ENCODE assay signal across 8 cellular contexts in genomic region chr3:5187920-5188418, GRCh38. TPM values are rescaled to one million over a fixed set of nuclear protein-coding genes. Genes with fewer than 3 reads are reported as not detected.
DNase-seq lines count a peak whose midpoint lies in the region; ATAC-seq and TF ChIP-seq lines count a peak whose summit lies in the region.

No MANE protein-coding gene starts in this region.

- TF ChIP-seq CTCF in foreskin fibroblast (IDR thresholded peaks at IDR 0.05; ENCODE audit: low read depth, low read length) = no peak
- no peak for TF ChIP-seq CTCF in neural progenitor cell (IDR thresholded peaks at IDR 0.05)

- no peaks in the 10 kb centered on the region for H3K9me3 ChIP-seq in neural progenitor cell (ENCODE audit: low read depth)

- H3K36me3 Mint-ChIP-seq in activated T-helper 2 cell treated with anti-CD3 and anti-CD28 coated beads, Interferon-gamma antibody, Interleukin-2, Interleukin-4, amounts not matched to agents 10 μg/mL and 5 μg/mL and 100 μg/mL, durations not matched to agents 14 hours and 24 hours and 36 hours (ENCODE audit: low read depth) = peaks cover 48% of the 10 kb centered on the region
- H3K36me3 Mint-ChIP-seq in neural progenitor cell = peaks cover 17% of the 10 kb centered on the region

- H3K9ac ChIP-seq in neural progenitor cell = peak overlapping the region; percentile 65

- H3K27me3 ChIP-seq in neural progenitor cell = peaks cover 20% of the 10 kb centered on the region

- H3K4me2 ChIP-seq in neural progenitor cell = peak overlapping the region; percentile 86

- H2AFZ ChIP-seq in neural progenitor cell (replicated peaks) = peak overlapping the region; percentile 85

- peaks cover 6% of the 10 kb centered on the region for H3F3A ChIP-seq in neural progenitor cell (ENCODE audit: low read depth)

- peaks cover 47% of the 10 kb centered on the region for H3K79me2 ChIP-seq in neural progenitor cell (ENCODE audit: low read depth)

- no peaks in the 10 kb centered on the region for H3K4me1 ChIP-seq in neural progenitor cell

- intact Hi-C loops in activated T-helper 2 cell treated with anti-CD3 and anti-CD28 coated beads, Interferon-gamma antibody, Interleukin-2, Interleukin-4, amounts not matched to agents 10 μg/mL and 5 μg/mL and 100 μg/mL, durations not matched to agents 14 hours and 24 hours and 36 hours (cut with micrococcal nuclease) = loop anchor here (1.0 to 5.0 kb wide), 5 partner anchors 9 to 695 kb away; partner anchors contain the start of genes ARL8B and ITPR1

- H3K9me3 Mint-ChIP-seq in activated T-helper 2 cell treated with anti-CD3 and anti-CD28 coated beads, Interferon-gamma antibody, Interleukin-2, Interleukin-4, amounts not matched to agents 10 μg/mL and 5 μg/mL and 100 μg/mL, durations not matched to agents 14 hours and 24 hours and 36 hours = no peaks in the 10 kb centered on the region
- H3K9me3 Mint-ChIP-seq in neural progenitor cell = no peaks in the 10 kb centered on the region

- H3K36me3 ChIP-seq in neural progenitor cell = no peaks in the 10 kb centered on the region

- H3K4me3 ChIP-seq in foreskin fibroblast (ENCODE audit: low read depth in 1 of 2, low read length in 2 of 2) (peak overlapping the region; percentile 89), neural progenitor cell (peak overlapping the region; percentile 75)

- ATAC-seq in GM18502 (IDR thresholded peaks at IDR 0.05; ENCODE audit: poor library complexity, unreplicated experiment) = peak; percentile 17
- ATAC-seq in HG02588 (IDR thresholded peaks at IDR 0.05; ENCODE audit: unreplicated experiment) = peak; percentile 17

- peak overlapping the region; percentile 100 for H3K27ac Mint-ChIP-seq in activated T-helper 2 cell treated with anti-CD3 and anti-CD28 coated beads, Interferon-gamma antibody, Interleukin-2, Interleukin-4, amounts not matched to agents 10 μg/mL and 5 μg/mL and 100 μg/mL, durations not matched to agents 14 hours and 24 hours and 36 hours
- no peak overlapping the region for H3K27ac Mint-ChIP-seq in neural progenitor cell

- H3K27ac ChIP-seq in neural progenitor cell = no peak overlapping the region

- H3K27me3 Mint-ChIP-seq in activated T-helper 2 cell treated with anti-CD3 and anti-CD28 coated beads, Interferon-gamma antibody, Interleukin-2, Interleukin-4, amounts not matched to agents 10 μg/mL and 5 μg/mL and 100 μg/mL, durations not matched to agents 14 hours and 24 hours and 36 hours (ENCODE audit: low read depth) = no peaks in the 10 kb centered on the region
- peaks cover 6% of the 10 kb centered on the region for H3K27me3 Mint-ChIP-seq in neural progenitor cell (ENCODE audit: insufficient read depth, low read depth)

- peak; percentile 3 for DNase-seq in NCI-H774 (lab: John Stamatoyannopoulos, UW)
- peak; percentile 50 for DNase-seq in activated T-helper 2 cell treated with anti-CD3 and anti-CD28 coated beads, Interferon-gamma antibody, Interleukin-2, Interleukin-4, amounts not matched to agents 10 μg/mL and 5 μg/mL and 100 μg/mL, durations not matched to agents 14 hours and 24 hours and 36 hours (ENCODE audit: low spot score)
- peak; percentile 32 to 67 for DNase-seq in foreskin fibroblast
- peak; percentile 73 for DNase-seq in neural progenitor cell (ENCODE audit: low spot score)
- DNase-seq in NCI-H510A treated with DMSO at 0.1 percent for 48 hours (lab: John Stamatoyannopoulos, UW) = no peak
- no peak for DNase-seq in pons (ENCODE audit: low spot score)

- H3K4me1 Mint-ChIP-seq in activated T-helper 2 cell treated with anti-CD3 and anti-CD28 coated beads, Interferon-gamma antibody, Interleukin-2, Interleukin-4, amounts not matched to agents 10 μg/mL and 5 μg/mL and 100 μg/mL, durations not matched to agents 14 hours and 24 hours and 36 hours (ENCODE audit: low read depth) = peaks cover 33% of the 10 kb centered on the region
- peaks cover 29% of the 10 kb centered on the region for H3K4me1 Mint-ChIP-seq in neural progenitor cell

- peaks cover 15% of the 10 kb centered on the region for H4K20me1 ChIP-seq in neural progenitor cell (ENCODE audit: low read depth)

- H3K4me3 Mint-ChIP-seq in activated T-helper 2 cell treated with anti-CD3 and anti-CD28 coated beads, Interferon-gamma antibody, Interleukin-2, Interleukin-4, amounts not matched to agents 10 μg/mL and 5 μg/mL and 100 μg/mL, durations not matched to agents 14 hours and 24 hours and 36 hours (ENCODE audit: low read depth) = peak overlapping the region; percentile 99
- peak overlapping the region; percentile 97 for H3K4me3 Mint-ChIP-seq in neural progenitor cell

RNA-seq across cellular contexts. Expression of gene EDEM1, which starts 0.5 kb away (rescaled TPM):
- total RNA-seq in activated T-helper 2 cell treated with anti-CD3 and anti-CD28 coated beads, Interferon-gamma antibody, Interleukin-2, Interleukin-4, amounts not matched to agents 10 μg/mL and 5 μg/mL and 100 μg/mL, durations not matched to agents 14 hours and 24 hours and 36 hours = 183 and 187 TPM in 2 replicates
- 11.8 and 12.3 TPM in 2 replicates for total RNA-seq in neural progenitor cell (ENCODE audit: low replicate concordance)

Comparison
In these comparisons a context has a peak if more than half of its experiments do, and no peak if none do; other contexts are left out.
1. DNase-seq: peak in NCI-H774 (single experiment), activated T-helper 2 cell treated with anti-CD3 and anti-CD28 coated beads, Interferon-gamma antibody, Interleukin-2, Interleukin-4, amounts not matched to agents 10 μg/mL and 5 μg/mL and 100 μg/mL, durations not matched to agents 14 hours and 24 hours and 36 hours (single experiment), foreskin fibroblast (2 of 2) and neural progenitor cell (single experiment); none in NCI-H510A treated with DMSO at 0.1 percent for 48 hours (single experiment) and pons (single experiment).
2. RNA of gene EDEM1, which starts 0.5 kb away (total RNA-seq): 183 to 187 TPM in activated T-helper 2 cell treated with anti-CD3 and anti-CD28 coated beads, Interferon-gamma antibody, Interleukin-2, Interleukin-4, amounts not matched to agents 10 μg/mL and 5 μg/mL and 100 μg/mL, durations not matched to agents 14 hours and 24 hours and 36 hours; 11.8 to 12.3 TPM in neural progenitor cell; every median in the first group is over 10 times any median in the second.